In the genomic region with DNA sequence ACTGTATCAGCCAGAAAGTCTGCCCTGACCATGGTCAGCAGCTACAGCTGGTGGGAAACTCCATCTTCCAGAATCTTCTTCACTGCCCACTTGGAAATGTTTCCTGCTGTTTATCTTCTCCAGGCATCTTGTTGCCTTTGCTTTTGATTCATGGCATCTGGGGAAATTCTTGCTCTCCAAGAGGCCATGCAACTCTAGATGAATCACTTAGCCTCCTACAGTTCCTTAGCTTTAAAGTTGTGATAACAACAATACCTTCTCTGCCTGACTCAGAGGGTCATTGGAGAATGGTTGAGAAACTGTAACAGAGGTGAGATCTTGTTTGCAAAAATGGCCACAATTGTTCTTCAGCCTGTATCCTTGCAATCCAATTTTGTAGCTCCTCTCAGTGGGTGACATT, we compare ENCODE assay signal across 27 cellular contexts.
DNase-seq lines count a peak whose midpoint lies in the region; ATAC-seq, FAIRE-seq and TF ChIP-seq lines count a peak whose summit lies in the region.
"Had no signal": no experiment of that assay in that cellular context is flagged by ENCODE, and none has a peak within 500 bp of the region (broad histone marks: within the 10 kb centered on the region; RNA-seq: fewer than 3 reads in every experiment).

No MANE protein-coding gene starts in this region.

- no peak overlapping the region for H3K4me2 ChIP-seq in IMR-90 (ENCODE audit: low read depth, low read length)
- H3K4me2 ChIP-seq: SK-N-SH had no signal

- H3K14ac ChIP-seq in IMR-90 (replicated peaks; ENCODE audit: low read depth, low read length): no peak overlapping the region

- H3K36me3 ChIP-seq in IMR-90 (ENCODE audit: control insufficient read depth, insufficient read depth, low read length): no peaks in the 10 kb centered on the region
- H3K36me3 ChIP-seq in brain microvascular endothelial cell (replicated peaks): no peaks in the 10 kb centered on the region
- H3K36me3 ChIP-seq: gastrocnemius medialis had no signal

- H3K9me1 ChIP-seq in IMR-90 (ENCODE audit: insufficient read depth, low read length): no peaks in the 10 kb centered on the region

- no peak overlapping the region for H4K5ac ChIP-seq in IMR-90 (ENCODE audit: low read depth, low read length)

- H3K27ac ChIP-seq in IMR-90 (ENCODE audit: insufficient read depth, low read length) (no peak overlapping the region), brain microvascular endothelial cell (no peak overlapping the region), foreskin keratinocyte (no peak overlapping the region)
- H3K27ac ChIP-seq: gastrocnemius medialis, RWPE1 had no signal

- H2BK120ac ChIP-seq in IMR-90 (ENCODE audit: low read depth, low read length): no peak overlapping the region

- H3K79me1 ChIP-seq in IMR-90 (ENCODE audit: low read depth in 1 of 2, low read length in 2 of 2): no peaks in the 10 kb centered on the region

- no peak overlapping the region for H2AK9ac ChIP-seq in IMR-90 (replicated peaks; ENCODE audit: low read depth, low read length, poor library complexity)

- in situ Hi-C loops in IMR-90 (cut with MboI; ENCODE audit: low sequenced_read_pairs): no loop called here
- in situ Hi-C loops in brain microvascular endothelial cell (cut with HindIII; ENCODE audit: low pct_ligation_motif_present, low sequenced_read_pairs): no loop called here

- H3K56ac ChIP-seq in IMR-90 (ENCODE audit: extremely low read depth, insufficient read depth, low read length): no peak overlapping the region

- H3K9me3 ChIP-seq in IMR-90 (ENCODE audit: control insufficient read depth, insufficient read depth, low read length): no peaks in the 10 kb centered on the region
- H3K9me3 ChIP-seq: gastrocnemius medialis, SK-N-SH had no signal

- TF ChIP-seq CTCF in IMR-90 (conservative IDR thresholded peaks at IDR 0.05; ENCODE audit: low read depth, low read length) (no peak), brain microvascular endothelial cell (IDR thresholded peaks at IDR 0.05; ENCODE audit: low read depth, low read length, missing control alignments) (no peak), foreskin keratinocyte (conservative IDR thresholded peaks at IDR 0.05) (no peak)

- no peak overlapping the region for H3K18ac ChIP-seq in IMR-90 (ENCODE audit: low read depth, low read length)

- intact Hi-C loops in IMR-90 (cut with micrococcal nuclease): no loop called here

- no peak for TF ChIP-seq POLR2A in IMR-90 (IDR thresholded peaks at IDR 0.05; ENCODE audit: low read depth, low read length)

- BruUV-seq in IMR-90 (replicated peaks; lab: Mats Ljungman, UMichigan): no TSS peak

- no peak overlapping the region for H2AK5ac ChIP-seq in IMR-90 (ENCODE audit: low read depth, low read length)

- CTCF ChIA-PET in IMR-90 (lab: Yijun Ruan, JAX): interaction anchor here (0.6 kb wide), 1 partner anchor 190 kb away, joined by 4 read pairs; no protein-coding TSS in a partner anchor

- no peaks in the 10 kb centered on the region for H3K27me3 ChIP-seq in IMR-90 (ENCODE audit: control insufficient read depth, insufficient read depth, low read length)
- H3K27me3 ChIP-seq in brain microvascular endothelial cell (replicated peaks): no peaks in the 10 kb centered on the region
- H3K27me3 ChIP-seq in foreskin keratinocyte: peaks cover 3% of the 10 kb centered on the region
- H3K27me3 ChIP-seq: gastrocnemius medialis had no signal

- H3K23ac ChIP-seq in IMR-90 (ENCODE audit: low read depth, low read length): no peak overlapping the region

- H3K4me1 ChIP-seq in IMR-90 (ENCODE audit: control insufficient read depth, insufficient read depth, low read length) (no peaks in the 10 kb centered on the region), foreskin keratinocyte (no peaks in the 10 kb centered on the region)
- H3K4me1 ChIP-seq: gastrocnemius medialis had no signal

- no peak for TF ChIP-seq RAD21 in IMR-90 (IDR thresholded peaks at IDR 0.05; ENCODE audit: low read length)

- no peak overlapping the region for H3K4me3 ChIP-seq in IMR-90 (ENCODE audit: insufficient read depth, low read depth, low read length)
- no peak overlapping the region for H3K4me3 ChIP-seq in brain microvascular endothelial cell (ENCODE audit: low read depth, low read length)
- H3K4me3 ChIP-seq: gastrocnemius medialis had no signal

- no peaks in the 10 kb centered on the region for H4K20me1 ChIP-seq in IMR-90 (ENCODE audit: insufficient read depth, low read length)

- POLR2A ChIA-PET in IMR-90 (lab: Charles Lee; ENCODE audit: unreplicated experiment): no interaction called here

- H2BK20ac ChIP-seq in IMR-90 (ENCODE audit: low read depth, low read length): no peak overlapping the region

- no peak overlapping the region for H2BK15ac ChIP-seq in IMR-90 (ENCODE audit: low read depth, low read length)

- dilution Hi-C loops in IMR-90 (cut with HindIII; ENCODE audit: low sequenced_read_pairs, unreplicated experiment): no loop called here

- no peak overlapping the region for H4K91ac ChIP-seq in IMR-90 (ENCODE audit: insufficient read depth, low read depth, low read length)

- no peak overlapping the region for H4K8ac ChIP-seq in IMR-90 (ENCODE audit: low read depth in 2 of 2, low read length in 2 of 2)

- DNase-seq in A172 (ENCODE audit: low spot score) (peak; percentile 12), IMR-90 (peak; percentile 7), brain microvascular endothelial cell (peak; percentile 2), foreskin keratinocyte (peak; percentile 42 to 65), urothelium cell line (ENCODE audit: low spot score) (no peak), NCI-H345 treated with DMSO at 0.1 percent for 48 hours (lab: John Stamatoyannopoulos, UW; ENCODE audit: unreplicated experiment) (no peak), NCI-H1930 (lab: John Stamatoyannopoulos, UW) (no peak), DMS53 treated with DMSO at 0.1 percent for 48 hours (lab: John Stamatoyannopoulos, UW; ENCODE audit: unreplicated experiment) (no peak)
- DNase-seq: 8988T; activated CD8-positive, alpha-beta T cell treated with anti-CD3 and anti-CD28 coated beads for 36 hours; activated T-cell treated with anti-CD3 and anti-CD28 coated beads for 4 hours; anterior cingulate cortex; gastrocnemius medialis; KBM-7; midbrain; MM.1S; naive thymus-derived CD4-positive, alpha-beta T cell; NCI-H1417; NCI-H2107; NCI-H446 treated with DMSO at 0.1 percent for 48 hours; NCI-H82; SK-N-SH; stimulated activated naive CD8-positive, alpha-beta T cell treated with anti-CD3 and anti-CD28 coated beads, Interleukin-15, amount 100 ng/mL, for 72 hours; T-helper 17 cell had no signal

- no peak for ATAC-seq in IMR-90 (ENCODE audit: low read depth)
- ATAC-seq in foreskin keratinocyte: peak; percentile 64
- ATAC-seq: activated CD8-positive, alpha-beta T cell treated with anti-CD3 and anti-CD28 coated beads for 36 hours; activated naive CD4-positive, alpha-beta T cell treated with anti-CD3 and anti-CD28 coated beads, Interleukin-2, amount 50 U/mL, for 72 hours; gastrocnemius medialis; naive thymus-derived CD4-positive, alpha-beta T cell; stimulated activated naive CD8-positive, alpha-beta T cell treated with anti-CD3 and anti-CD28 coated beads, Interleukin-15, amount 100 ng/mL, for 72 hours; T-helper 17 cell had no signal

- no peak for FAIRE-seq in urothelium cell line (lab: Jason Lieb, UNC)
- FAIRE-seq: GM12892 had no signal

- no peak overlapping the region for H2BK5ac ChIP-seq in IMR-90 (ENCODE audit: low read depth, low read length, poor library complexity, severe bottlenecking)

- H2AFZ ChIP-seq in IMR-90 (replicated peaks; ENCODE audit: low read length, poor library complexity): no peak overlapping the region

- H3K4ac ChIP-seq in IMR-90 (ENCODE audit: low read depth, low read length): no peak overlapping the region

- no peak overlapping the region for H3K9ac ChIP-seq in IMR-90 (ENCODE audit: low read depth, low read length)
- H3K9ac ChIP-seq: SK-N-SH had no signal

TF ChIP-seq in IMR-90, 13 proteins besides CTCF, POLR2A, EP300 and RAD21:
- no peak for TF ChIP-seq MAFK (IDR thresholded peaks at IDR 0.05; ENCODE audit: low read depth, low read length)
- no peak for TF ChIP-seq BHLHE40 (IDR thresholded peaks at IDR 0.05; ENCODE audit: low read depth, low read length)
- TF ChIP-seq NFE2L2 (IDR thresholded peaks at IDR 0.05; ENCODE audit: low read depth, low read length): no peak
- no peak for TF ChIP-seq FOS (IDR thresholded peaks at IDR 0.05; ENCODE audit: low read depth, low read length)
- TF ChIP-seq CHD1 (IDR thresholded peaks at IDR 0.05; ENCODE audit: low read depth, low read length): no peak
- TF ChIP-seq, protein P1, sequence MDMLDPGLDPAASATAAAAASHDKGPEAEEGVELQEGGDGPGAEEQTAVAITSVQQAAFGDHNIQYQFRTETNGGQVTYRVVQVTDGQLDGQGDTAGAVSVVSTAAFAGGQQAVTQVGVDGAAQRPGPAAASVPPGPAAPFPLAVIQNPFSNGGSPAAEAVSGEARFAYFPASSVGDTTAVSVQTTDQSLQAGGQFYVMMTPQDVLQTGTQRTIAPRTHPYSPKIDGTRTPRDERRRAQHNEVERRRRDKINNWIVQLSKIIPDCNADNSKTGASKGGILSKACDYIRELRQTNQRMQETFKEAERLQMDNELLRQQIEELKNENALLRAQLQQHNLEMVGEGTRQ (IDR thresholded peaks at IDR 0.05; ENCODE audit: low read depth, low read length): no peak
- no peak for TF ChIP-seq SMC3 (IDR thresholded peaks at IDR 0.05; ENCODE audit: low read depth, low read length)
- no peak for TF ChIP-seq ELK1 (IDR thresholded peaks at IDR 0.05; ENCODE audit: borderline replicate concordance, low read depth, low read length)
- TF ChIP-seq RFX5 (IDR thresholded peaks at IDR 0.05; ENCODE audit: low read depth, low read length): no peak
- TF ChIP-seq MAZ (IDR thresholded peaks at IDR 0.05; ENCODE audit: borderline replicate concordance, low read depth, low read length): no peak
- no peak for TF ChIP-seq RCOR1 (IDR thresholded peaks at IDR 0.05; ENCODE audit: insufficient replicate concordance, low read length)
- TF ChIP-seq CEBPB (IDR thresholded peaks at IDR 0.05; ENCODE audit: low read depth, low read length): no peak
- TF ChIP-seq MXI1 (IDR thresholded peaks at IDR 0.05; ENCODE audit: borderline replicate concordance, low read depth, low read length): no peak

Comparison
In these comparisons a context has a peak if more than half of its experiments do, and no peak if none do; other contexts are left out.
1. DNase-seq: peak in A172 (single experiment), IMR-90 (single experiment), brain microvascular endothelial cell (single experiment) and foreskin keratinocyte (2 of 2); none in urothelium cell line (single experiment), NCI-H345 treated with DMSO at 0.1 percent for 48 hours (single experiment), NCI-H1930 (0 of 2) and DMS53 treated with DMSO at 0.1 percent for 48 hours (single experiment).